8 cellular contexts compared by ENCODE assay signal in genomic region chr20:40522405-40522804, GRCh38.
"Had no signal": no experiment of that assay in that cellular context is flagged by ENCODE, and none has a peak within 500 bp of the region (broad histone marks: within the 10 kb centered on the region; RNA-seq: fewer than 3 reads in every experiment).

No MANE protein-coding gene starts in this region.

- H3K4me3 ChIP-seq: GM12878 had no signal

- DNase-seq: GDM1, GF-D8 had no signal

- ATAC-seq: GM12878 had no signal

- FAIRE-seq: G401.6, GM12878, GM12891, GM12892, GM18507, GM19239 had no signal
